18 cellular contexts compared by ENCODE assay signal in the genomic region with DNA sequence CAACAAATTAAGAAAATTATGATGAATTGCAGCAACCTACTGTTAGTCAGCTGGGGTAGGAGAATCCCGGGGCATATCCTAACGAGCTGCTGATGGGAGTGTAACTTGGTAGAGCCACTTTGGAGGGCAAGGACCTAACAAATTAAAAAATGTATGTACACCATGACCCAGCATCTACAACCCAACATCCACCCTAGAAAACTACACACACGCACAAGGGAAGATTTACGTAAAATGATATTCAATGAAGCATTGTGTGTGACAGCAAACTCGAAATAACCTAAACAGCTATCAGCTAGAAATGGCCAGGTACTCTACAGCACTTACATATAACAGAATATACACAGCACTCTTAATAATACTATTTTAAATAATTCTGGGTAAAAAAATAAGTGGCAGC. TPM values are rescaled to one million over a fixed set of nuclear protein-coding genes. Genes with fewer than 3 reads are reported as not detected.
DNase-seq lines count a peak whose midpoint lies in the region; ATAC-seq and TF ChIP-seq lines count a peak whose summit lies in the region.
"Had no signal": no experiment of that assay in that cellular context is flagged by ENCODE, and none has a peak within 500 bp of the region (broad histone marks: within the 10 kb centered on the region; RNA-seq: fewer than 3 reads in every experiment).

No MANE protein-coding gene starts in this region.

- H2AFZ ChIP-seq in Karpas-422 (ENCODE audit: low read length): no peak overlapping the region

- H3K4me1 ChIP-seq in DOHH2 (ENCODE audit: control insufficient read depth, low read length) (peaks cover 71% of the 10 kb centered on the region), Karpas-422 (ENCODE audit: low read length) (peaks cover 15% of the 10 kb centered on the region)
- peaks cover 27 to 45% of the 10 kb centered on the region in 2 donors for H3K4me1 ChIP-seq in naive thymus-derived CD4-positive, alpha-beta T cell (ENCODE audit: control insufficient read depth in 2 of 2, insufficient read depth in 2 of 2, low read length in 2 of 2)

- H3K36me3 Mint-ChIP-seq in activated naive CD8-positive, alpha-beta T cell: peaks cover 37% of the 10 kb centered on the region
- H3K36me3 Mint-ChIP-seq in naive thymus-derived CD4-positive, alpha-beta T cell: peaks cover 0 to 16% (median 6%) of the 10 kb centered on the region in 5 donors

- no peaks in the 10 kb centered on the region for H3K36me3 ChIP-seq in DOHH2 (ENCODE audit: control insufficient read depth, low read length)
- H3K36me3 ChIP-seq in Karpas-422 (ENCODE audit: insufficient read depth, low read length): no peaks in the 10 kb centered on the region
- H3K36me3 ChIP-seq in naive thymus-derived CD4-positive, alpha-beta T cell (ENCODE audit: control insufficient read depth in 2 of 3, insufficient read depth in 3 of 3, low read length in 3 of 3): no peaks in the 10 kb centered on the region

- no peak for ATAC-seq in naive thymus-derived CD4-positive, alpha-beta T cell
- no peak for ATAC-seq in GM21529 (IDR thresholded peaks at IDR 0.05; ENCODE audit: unreplicated experiment)
- no peak for ATAC-seq in GM21717 (IDR thresholded peaks at IDR 0.05; ENCODE audit: unreplicated experiment)
- ATAC-seq: left cardiac atrium had no signal

- H3K9me3 ChIP-seq in DOHH2 (ENCODE audit: control insufficient read depth, insufficient read depth, low read length): no peaks in the 10 kb centered on the region
- no peaks in the 10 kb centered on the region for H3K9me3 ChIP-seq in Karpas-422 (ENCODE audit: low read length)
- H3K9me3 ChIP-seq in naive thymus-derived CD4-positive, alpha-beta T cell (ENCODE audit: control insufficient read depth in 2 of 3, low read length in 3 of 3): no peaks in the 10 kb centered on the region

- no peaks in the 10 kb centered on the region for H4K20me1 ChIP-seq in DOHH2 (ENCODE audit: control insufficient read depth, insufficient read depth, low read depth, low read length)
- no peaks in the 10 kb centered on the region for H4K20me1 ChIP-seq in Karpas-422 (ENCODE audit: insufficient read depth, low read depth, low read length)

- H3K4me3 Mint-ChIP-seq in activated naive CD8-positive, alpha-beta T cell: peak overlapping the region; percentile 98
- H3K4me3 Mint-ChIP-seq in naive thymus-derived CD4-positive, alpha-beta T cell: peak overlapping the region; percentile 70 to 95 (median 86)
- H3K4me3 Mint-ChIP-seq: nephron had no signal

- no peaks in the 10 kb centered on the region for H3K9me3 Mint-ChIP-seq in activated naive CD8-positive, alpha-beta T cell (ENCODE audit: low read depth)
- peaks cover 0 to 5% (median 0%) of the 10 kb centered on the region in 11 donors for H3K9me3 Mint-ChIP-seq in naive thymus-derived CD4-positive, alpha-beta T cell
- H3K9me3 Mint-ChIP-seq: nephron had no signal

- no peak for TF ChIP-seq CTCF in DOHH2 (IDR thresholded peaks at IDR 0.05; ENCODE audit: low read depth, low read length, poor library complexity, severe bottlenecking)

- peaks cover 56% of the 10 kb centered on the region for H3K4me1 Mint-ChIP-seq in activated naive CD8-positive, alpha-beta T cell (ENCODE audit: low read depth)
- H3K4me1 Mint-ChIP-seq in naive thymus-derived CD4-positive, alpha-beta T cell: peaks cover 54 to 83% (median 72%) of the 10 kb centered on the region in 7 donors

- DNase-seq in Karpas-422 (peak; percentile 25), NCI-H1436 (lab: John Stamatoyannopoulos, UW) (no peak), NCI-H128 (lab: John Stamatoyannopoulos, UW; ENCODE audit: unreplicated experiment) (no peak)
- no peak for DNase-seq in naive thymus-derived CD4-positive, alpha-beta T cell
- DNase-seq: erythroblast, HCEC 1CT, left cardiac atrium, NCI-H2029 treated with DMSO at 0.1 percent for 48 hours, NCI-H69, RPMI8226, T-helper 9 cell had no signal

- CTCF ChIA-PET in naive thymus-derived CD4-positive, alpha-beta T cell (lab: Charles Lee): interaction anchor here (0.6 kb wide), 3 partner anchors 72 to 1879 kb away, joined by 3 to 5 read pairs (median 3); no protein-coding TSS in a partner anchor

- H3K9ac ChIP-seq in Karpas-422 (ENCODE audit: low read length): no peak overlapping the region

- H3K27me3 Mint-ChIP-seq in activated naive CD8-positive, alpha-beta T cell: no peaks in the 10 kb centered on the region
- no peaks in the 10 kb centered on the region for H3K27me3 Mint-ChIP-seq in naive thymus-derived CD4-positive, alpha-beta T cell

- peaks cover 20% of the 10 kb centered on the region for H3F3A ChIP-seq in DOHH2 (ENCODE audit: control insufficient read depth, insufficient read depth)

- H3K4me2 ChIP-seq in DOHH2 (ENCODE audit: low read length) (peak overlapping the region; percentile 31), Karpas-422 (ENCODE audit: low read depth, low read length, poor library complexity, severe bottlenecking) (no peak overlapping the region)

- H3K9me2 ChIP-seq in DOHH2 (replicated peaks; ENCODE audit: control insufficient read depth, low read length): no peaks in the 10 kb centered on the region
- H3K9me2 ChIP-seq in Karpas-422 (replicated peaks; ENCODE audit: insufficient read depth, low read length): no peaks in the 10 kb centered on the region

- peak overlapping the region; percentile 96 for H3K27ac Mint-ChIP-seq in activated naive CD8-positive, alpha-beta T cell
- H3K27ac Mint-ChIP-seq in naive thymus-derived CD4-positive, alpha-beta T cell: peak overlapping the region; percentile 81 to 95 (median 87)
- H3K27ac Mint-ChIP-seq: nephron had no signal

- H3K27ac ChIP-seq in DOHH2 (ENCODE audit: low read depth, low read length): no peak overlapping the region
- no peak overlapping the region for H3K27ac ChIP-seq in Karpas-422 (ENCODE audit: low read length)
- H3K27ac ChIP-seq in naive thymus-derived CD4-positive, alpha-beta T cell (ENCODE audit: low read depth, low read length): peak overlapping the region; percentile 60

- intact Hi-C loops in naive thymus-derived CD4-positive, alpha-beta T cell (cut with micrococcal nuclease): loop anchor here in 1 of 2 donors (2.0 to 5.0 kb wide), 2 partner anchors 184 to 1323 kb away; a partner anchor contains a TSS

- H3K27me3 ChIP-seq in DOHH2 (ENCODE audit: control insufficient read depth, low read length) (no peaks in the 10 kb centered on the region), Karpas-422 (ENCODE audit: low read length) (no peaks in the 10 kb centered on the region; the same call in 1 of the 2 replicates)
- H3K27me3 ChIP-seq in naive thymus-derived CD4-positive, alpha-beta T cell (ENCODE audit: control insufficient read depth in 2 of 2, insufficient read depth in 2 of 2, low read length in 2 of 2): no peaks in the 10 kb centered on the region
- H3K27me3 ChIP-seq: BLaER1 treated with 17β-estradiol and CSF1 and Interleukin-3, amounts not matched to agents 10 nM and 100 nM had no signal

- H3K79me2 ChIP-seq in DOHH2 (ENCODE audit: control insufficient read depth, low read length) (no peaks in the 10 kb centered on the region), Karpas-422 (ENCODE audit: low read length) (no peaks in the 10 kb centered on the region)

- H3K4me3 ChIP-seq in DOHH2 (ENCODE audit: low read length): peak overlapping the region; percentile 47
- H3K4me3 ChIP-seq in Karpas-422 (ENCODE audit: low read length): no peak overlapping the region
- H3K4me3 ChIP-seq in naive thymus-derived CD4-positive, alpha-beta T cell (ENCODE audit: low read length): peak overlapping the region; percentile 38

- POLR2A ChIA-PET in naive thymus-derived CD4-positive, alpha-beta T cell (lab: Charles Lee): interaction anchor here (1.0 to 6.5 kb wide), 6 partner anchors 8 to 91 kb away, joined by 3 to 121 read pairs (median 8); a partner anchor contains a TSS

RNA-seq across cellular contexts. Expression of a gene that starts 1.8 kb away (rescaled TPM):
- total RNA-seq in Karpas-422 (2014; rRNA removed; shearing (Covaris generic); ENCODE audit: low replicate concordance): 1.4 TPM in 1 of 2 replicates, not detected in the other
- 100 to 1,000 TPM in 1 of 5 experiments, 10 to 100 TPM in 4; 27.3 to 119 (median 31.0) TPM for total RNA-seq in naive thymus-derived CD4-positive, alpha-beta T cell
- polyA plus RNA-seq in naive thymus-derived CD4-positive, alpha-beta T cell: 10 to 100 TPM; 28.1 to 29.4 TPM
- total RNA-seq: LHCN-M2 had no signal

Comparison
In these comparisons a context has a peak if more than half of its experiments do, and no peak if none do; other contexts are left out.
1. RNA of a gene that starts 1.8 kb away (total RNA-seq): 27.3 to 119 TPM in naive thymus-derived CD4-positive, alpha-beta T cell; 1.4 TPM in Karpas-422; every median in the first group is over 10 times any median in the second.